In the genomic region with DNA sequence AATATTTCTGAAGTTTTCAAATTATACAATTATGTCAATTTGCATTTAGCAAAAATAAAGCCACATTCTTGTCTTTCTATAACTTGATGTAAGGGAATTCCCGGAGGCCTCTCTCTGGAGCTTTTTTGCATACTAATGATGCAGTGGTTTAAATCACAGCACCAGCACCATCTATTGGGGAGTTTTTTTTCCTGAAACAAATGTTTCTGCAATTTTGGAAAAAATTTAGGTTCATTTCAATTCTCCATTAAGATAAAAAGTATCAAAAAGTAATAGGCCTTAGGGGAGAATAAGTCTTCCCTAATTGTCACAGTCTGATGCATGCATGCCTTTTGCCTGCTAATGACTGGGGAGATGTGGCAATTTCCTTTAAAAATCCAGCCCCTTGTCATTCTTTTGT, we compare ENCODE assay signal across 17 cellular contexts. TPM values are rescaled to one million over a fixed set of nuclear protein-coding genes. Genes with fewer than 3 reads are reported as not detected.
DNase-seq lines count a peak whose midpoint lies in the region; ATAC-seq and TF ChIP-seq lines count a peak whose summit lies in the region.
"Had no signal": no experiment of that assay in that cellular context is flagged by ENCODE, and none has a peak within 500 bp of the region (broad histone marks: within the 10 kb centered on the region; RNA-seq: fewer than 3 reads in every experiment).

No MANE protein-coding gene starts in this region.

- no peaks in the 10 kb centered on the region for H3K9me3 ChIP-seq in SK-N-MC (ENCODE audit: low read depth, low read length)

- H3K36me3 ChIP-seq in SK-N-MC (ENCODE audit: insufficient read depth, low read length) = no peaks in the 10 kb centered on the region

- no peak overlapping the region for H3K9ac ChIP-seq in SK-N-MC (ENCODE audit: insufficient read length)

- no peak overlapping the region for H3K27ac ChIP-seq in SK-N-MC

- no peak overlapping the region for H3K4me3 ChIP-seq in SK-N-MC
- no peak overlapping the region for H3K4me3 ChIP-seq in epithelial cell of esophagus (ENCODE audit: low read length)

- TF ChIP-seq CTCF in epithelial cell of esophagus (IDR thresholded peaks at IDR 0.05; ENCODE audit: insufficient read depth, low read depth, low read length, missing control alignments) = no peak

- no peak for ATAC-seq in GM21737 (IDR thresholded peaks at IDR 0.05; ENCODE audit: unreplicated experiment)

- peak; percentile 12 for DNase-seq in Caki2 (ENCODE audit: low read depth)
- peak; percentile 35 for DNase-seq in SK-N-MC (ENCODE audit: low read depth, low spot score)
- DNase-seq in epithelial cell of esophagus (ENCODE audit: low read depth) = peak; percentile 6
- peak; percentile 9 for DNase-seq in renal cortical epithelial cell (ENCODE audit: low read depth)
- no peak for DNase-seq in NCI-H446 (lab: John Stamatoyannopoulos, UW)
- no peak for DNase-seq in DMS79 (lab: John Stamatoyannopoulos, UW)
- DNase-seq: activated CD4-positive, alpha-beta T cell treated with anti-CD3 and anti-CD28 coated beads for 4 hours; activated naive CD4-positive, alpha-beta T cell treated with anti-CD3 and anti-CD28 coated beads, Interleukin-2, amount 50 U/mL, for 16 hours; activated T-cell treated with anti-CD3 and anti-CD28 coated beads for 4 hours; central memory CD4-positive, alpha-beta T cell; immature natural killer cell; NCI-H1048; nephron progenitor cell; SHP77 treated with DMSO at 0.1 percent for 48 hours; stimulated activated CD4-positive, alpha-beta T cell treated with anti-CD3 and anti-CD28 coated beads, Interleukin-4, amount 100 ng/mL, for 24 hours had no signal

- in situ Hi-C loops in Caki2 (cut with HindIII; ENCODE audit: low pct_unique_long_range_greater_than_20kb, low sequenced_read_pairs) = no loop called here

RNA-seq across cellular contexts. Expression of gene CBLN2, which starts 13.5 kb away (rescaled TPM):
- not detected in 2 replicates for total RNA-seq in Caki2 (2014; rRNA removed; shearing (Covaris generic); ENCODE audit: low replicate concordance)
- total RNA-seq in renal cortical epithelial cell = 0.05 and 0.17 TPM in 2 replicates
- total RNA-seq: lung microvascular endothelial cell had no signal

Comparison
In these comparisons a context has a peak if more than half of its experiments do, and no peak if none do; other contexts are left out.
1. DNase-seq: peak in Caki2 (single experiment), SK-N-MC (single experiment), epithelial cell of esophagus (single experiment) and renal cortical epithelial cell (single experiment); none in NCI-H446 (0 of 2) and DMS79 (single experiment).